In the genomic region with DNA sequence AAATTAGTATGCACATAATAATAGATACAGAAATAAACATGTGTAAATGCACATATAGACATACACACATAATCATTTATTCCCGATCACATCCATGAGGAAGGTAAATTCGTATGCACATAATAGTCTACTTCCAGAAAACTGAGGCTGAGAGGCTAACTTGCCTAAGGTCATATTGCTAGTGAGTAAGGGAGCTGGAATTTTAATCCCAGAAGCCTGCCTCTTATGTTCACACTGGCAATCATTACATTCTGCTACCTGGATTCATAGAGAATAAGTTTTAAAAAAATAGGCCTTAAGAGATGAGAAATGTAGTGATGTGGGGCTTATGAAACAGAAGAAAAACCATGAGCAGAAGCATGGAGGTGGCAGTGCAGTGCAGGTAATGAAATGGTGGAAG, we compare ENCODE assay signal across 26 cellular contexts.
"Had no signal": no experiment of that assay in that cellular context is flagged by ENCODE, and none has a peak within 500 bp of the region (broad histone marks: within the 10 kb centered on the region; RNA-seq: fewer than 3 reads in every experiment).

No MANE protein-coding gene starts in this region.

- H3K4me1 Mint-ChIP-seq: stimulated activated memory B cell treated with anti-CD40 and anti-IgM and Interleukin-4, amounts not matched to agents 10 μg/mL and 1 μg/mL and 100 μg/mL, for 72 hours; stimulated activated naive CD8-positive, alpha-beta T cell treated with anti-CD3 and anti-CD28 coated beads, Interleukin-15, amount 100 ng/mL, for 72 hours had no signal

- H3K36me3 Mint-ChIP-seq: natural killer cell treated with Interleukin-12 subunit alpha and Interleukin-12 subunit beta and Interleukin-15 and Interleukin-18, amount 100 ng/mL, for 72 hours; stimulated activated memory B cell treated with anti-CD40 and anti-IgM and Interleukin-4, amounts not matched to agents 10 μg/mL and 1 μg/mL and 100 μg/mL, for 72 hours; type B pancreatic cell had no signal

- H3K27me3 Mint-ChIP-seq: natural killer cell treated with Interleukin-12 subunit alpha and Interleukin-12 subunit beta and Interleukin-15 and Interleukin-18, amount 100 ng/mL, for 72 hours; stimulated activated memory B cell treated with anti-CD40 and anti-IgM and Interleukin-4, amounts not matched to agents 10 μg/mL and 1 μg/mL and 100 μg/mL, for 72 hours; stimulated activated naive CD8-positive, alpha-beta T cell treated with anti-CD3 and anti-CD28 coated beads, Interleukin-15, amount 100 ng/mL, for 72 hours had no signal

- ATAC-seq: mucosa of descending colon; natural killer cell treated with Interleukin-12 subunit alpha and Interleukin-12 subunit beta and Interleukin-15 and Interleukin-18, amount 100 ng/mL, for 72 hours; right lobe of liver; stimulated activated memory B cell treated with anti-CD40 and anti-IgM and Interleukin-4, amounts not matched to agents 10 μg/mL and 1 μg/mL and 100 μg/mL, for 72 hours; stimulated activated naive CD8-positive, alpha-beta T cell treated with anti-CD3 and anti-CD28 coated beads, Interleukin-15, amount 100 ng/mL, for 72 hours had no signal

- H3K27ac ChIP-seq: left ventricle myocardium inferior, right lobe of liver, skin epidermis, uterus, VCaP had no signal

- H3K9me3 ChIP-seq: left ventricle myocardium inferior, mucosa of descending colon, right lobe of liver, uterus had no signal

- H3K27ac Mint-ChIP-seq: natural killer cell treated with Interleukin-12 subunit alpha and Interleukin-12 subunit beta and Interleukin-15 and Interleukin-18, amount 100 ng/mL, for 72 hours; stimulated activated memory B cell treated with anti-CD40 and anti-IgM and Interleukin-4, amounts not matched to agents 10 μg/mL and 1 μg/mL and 100 μg/mL, for 72 hours; stimulated activated naive CD8-positive, alpha-beta T cell treated with anti-CD3 and anti-CD28 coated beads, Interleukin-15, amount 100 ng/mL, for 72 hours; type B pancreatic cell had no signal

- H3K27me3 ChIP-seq: right lobe of liver, uterus had no signal

- H3K9me3 Mint-ChIP-seq: stimulated activated memory B cell treated with anti-CD40 and anti-IgM and Interleukin-4, amounts not matched to agents 10 μg/mL and 1 μg/mL and 100 μg/mL, for 72 hours; type B pancreatic cell had no signal

- H3K36me3 ChIP-seq: left ventricle myocardium inferior, right lobe of liver, uterus had no signal

- H3K4me1 ChIP-seq: left ventricle myocardium inferior, right lobe of liver, uterus had no signal

- FAIRE-seq: colon, endometrium, TTC549 had no signal

- H3K4me3 Mint-ChIP-seq: natural killer cell treated with Interleukin-12 subunit alpha and Interleukin-12 subunit beta and Interleukin-15 and Interleukin-18, amount 100 ng/mL, for 72 hours; stimulated activated memory B cell treated with anti-CD40 and anti-IgM and Interleukin-4, amounts not matched to agents 10 μg/mL and 1 μg/mL and 100 μg/mL, for 72 hours; stimulated activated naive CD8-positive, alpha-beta T cell treated with anti-CD3 and anti-CD28 coated beads, Interleukin-15, amount 100 ng/mL, for 72 hours; type B pancreatic cell had no signal

- H3K4me3 ChIP-seq: left ventricle myocardium inferior, lung, mucosa of descending colon, right lobe of liver, skin epidermis, uterus had no signal

- DNase-seq: activated CD4-positive, alpha-beta T cell treated with anti-CD3 and anti-CD28 coated beads for 4 hours; activated CD4-positive, alpha-beta T cell treated with anti-CD3 and anti-CD28 coated beads, Interleukin-2, amount 50 U/mL, for 4 hours; activated gamma-delta T cell; activated naive CD4-positive, alpha-beta T cell treated with anti-CD3 and anti-CD28 coated beads, Interleukin-2, amount 50 U/mL, for 16 hours; effector CD8-positive, alpha-beta T cell; erythroblast; foreskin fibroblast; left ventricle myocardium inferior; mucosa of descending colon; posterior cingulate gyrus; right lobe of liver; stimulated activated CD4-positive, alpha-beta T cell treated with anti-CD3 and anti-CD28 coated beads, Interleukin-4, amount 100 ng/mL, for 4 hours; stimulated activated CD8-positive, alpha-beta memory T cell treated with anti-CD3 and anti-CD28 coated beads, Interleukin-4, amount 100 ng/mL, for 48 hours; stimulated activated naive CD8-positive, alpha-beta T cell treated with anti-CD3 and anti-CD28 coated beads, Interleukin-15, amount 100 ng/mL, for 72 hours; substantia nigra; T-helper 9 cell; uterus had no signal
